ENCODE assay signal across 12 cellular contexts in genomic region chr4:1209821-1210220, GRCh38. TPM values are rescaled to one million over a fixed set of nuclear protein-coding genes. Genes with fewer than 3 reads are reported as not detected.
DNase-seq lines count a peak whose midpoint lies in the region; ATAC-seq, FAIRE-seq and TF ChIP-seq lines count a peak whose summit lies in the region.
"Had no signal": no experiment of that assay in that cellular context is flagged by ENCODE, and none has a peak within 500 bp of the region (broad histone marks: within the 10 kb centered on the region; RNA-seq: fewer than 3 reads in every experiment).

No MANE protein-coding gene starts in this region.

- H3K9me2 ChIP-seq in MM.1S (replicated peaks; ENCODE audit: insufficient read depth, low read length), result no peaks in the 10 kb centered on the region

- H3K79me2 ChIP-seq in MM.1S (ENCODE audit: low read length), result peaks cover 18% of the 10 kb centered on the region

- peaks cover 3% of the 10 kb centered on the region for H3F3A ChIP-seq in MM.1S (ENCODE audit: insufficient read depth, low read length)

- TF ChIP-seq EP300 in ovary (IDR thresholded peaks at IDR 0.05), result no peak

- H3K9me3 ChIP-seq in heart right ventricle (no peaks in the 10 kb centered on the region), ovary (no peaks in the 10 kb centered on the region), MM.1S (replicated peaks; ENCODE audit: insufficient read depth, low read length) (no peaks in the 10 kb centered on the region)

- no peak for TF ChIP-seq POLR2A in ovary (IDR thresholded peaks at IDR 0.05)

- peak overlapping the region; percentile 28 to 81 (median 69) for H3K27ac ChIP-seq in heart right ventricle
- H3K27ac ChIP-seq in ovary, result peak overlapping the region in 1 of 2 donors; percentile 26
- H3K27ac ChIP-seq in MM.1S (ENCODE audit: low read length), result no peak overlapping the region
- H3K27ac ChIP-seq: KMS-11 had no signal

- DNase-seq in AG08395 (ENCODE audit: low spot score), result peak; percentile 92
- DNase-seq in anterior cingulate cortex (lab: John Stamatoyannopoulos, UW), result peak in 40 of 58 donors; percentile 21 to 76 (median 43)
- DNase-seq in heart right ventricle, result peak; percentile 88 to 90
- DNase-seq in ovary, result peak; percentile 88 to 94 (median 90)
- no peak for DNase-seq in RCC 7860 (ENCODE audit: low spot score)
- no peak for DNase-seq in NCI-H187 treated with DMSO at 0.1 percent for 48 hours (lab: John Stamatoyannopoulos, UW)
- DNase-seq in MM.1S, result no peak
- DNase-seq: AML-193; effector memory CD8-positive, alpha-beta T cell had no signal

- H3K4me2 ChIP-seq in MM.1S (ENCODE audit: low read depth, low read length), result no peak overlapping the region
- H3K4me2 ChIP-seq: KMS-11 had no signal

- WGBS in heart right ventricle, 2 donors, result 10 to 12% methylated on average over 11 of the region's 11 CpGs
- 5 to 13% (median 13%) methylated on average over 11 of the region's 11 CpGs for WGBS in ovary, 3 donors

- peak overlapping the region in 4 of 10 donors; percentile 1 to 20 (median 12) for H3K4me3 ChIP-seq in heart right ventricle
- no peak overlapping the region for H3K4me3 ChIP-seq in ovary
- H3K4me3 ChIP-seq in MM.1S (ENCODE audit: low read length), result no peak overlapping the region

- H3K27me3 ChIP-seq in heart right ventricle, result no peaks in the 10 kb centered on the region
- H3K27me3 ChIP-seq in ovary, result no peaks in the 10 kb centered on the region
- H3K27me3 ChIP-seq in MM.1S (replicated peaks; ENCODE audit: insufficient read depth, low read length), result no peaks in the 10 kb centered on the region

- FAIRE-seq in RCC 7860 (lab: Jason Lieb, UNC), result no peak

- peak; percentile 87 to 93 (median 90) for ATAC-seq in heart right ventricle
- ATAC-seq in HG02678 (IDR thresholded peaks at IDR 0.05; ENCODE audit: unreplicated experiment), result no peak
- ATAC-seq: effector memory CD8-positive, alpha-beta T cell; naive thymus-derived CD8-positive, alpha-beta T cell had no signal

- intact Hi-C loops in heart right ventricle (cut with DNase I), result loop anchor here in 6 of 10 donors (5.0 kb wide), 3 partner anchors 37 to 43 kb away; partner anchors contain the start of genes CTBP1 (in 2 of the 6) and SPON2 (in 2 of the 6)
- intact Hi-C loops in ovary (cut with DNase I), result loop anchor here in 3 of 4 donors (5.0 kb wide), 3 partner anchors 37 to 43 kb away; partner anchors contain the start of genes SPON2 (in 2 of the 3) and CTBP1 (in 1 of the 3)

- TF ChIP-seq CTCF in heart right ventricle (IDR thresholded peaks at IDR 0.05) (no peak), ovary (IDR thresholded peaks at IDR 0.05) (no peak), MM.1S (IDR thresholded peaks at IDR 0.05; ENCODE audit: low read length) (no peak)

- H4K20me1 ChIP-seq in MM.1S (ENCODE audit: insufficient read depth, low read length), result no peaks in the 10 kb centered on the region

- H3K9ac ChIP-seq in MM.1S (ENCODE audit: low read length), result no peak overlapping the region
- H3K9ac ChIP-seq: KMS-11 had no signal

- H3K36me3 ChIP-seq in heart right ventricle (peaks cover 0 to 48% (median 27%) of the 10 kb centered on the region in 9 donors), ovary (no peaks in the 10 kb centered on the region), MM.1S (replicated peaks; ENCODE audit: insufficient read depth, low read length) (no peaks in the 10 kb centered on the region)

- H3K4me1 ChIP-seq in heart right ventricle, result peaks cover 26 to 61% (median 41%) of the 10 kb centered on the region in 9 donors
- H3K4me1 ChIP-seq in ovary (ENCODE audit: insufficient read depth), result peaks cover 38% of the 10 kb centered on the region
- peaks cover 9% of the 10 kb centered on the region for H3K4me1 ChIP-seq in MM.1S (ENCODE audit: low read length)

- H2AFZ ChIP-seq in MM.1S (ENCODE audit: low read length), result no peak overlapping the region

RNA-seq across cellular contexts. Expression of gene SPON2, which starts 37.4 kb away (rescaled TPM):
- total RNA-seq in heart right ventricle (10 to 100 TPM in 7 of 10 donors, 1 to 10 TPM in 3; 5.3 to 25.5 (median 11.6) TPM), ovary (100 to 1,000 TPM in 1 of 7 donors, 10 to 100 TPM in 6; 12.2 to 104 (median 55.3) TPM)
- polyA plus RNA-seq in heart right ventricle (10 to 100 TPM; 14.5 to 40.5 TPM), ovary (10 to 100 TPM in 1 of 2 donors, 1 to 10 TPM in 1; 8.0 to 46.2 TPM)

RNA-seq across cellular contexts. Expression of gene CTBP1, which starts 39.1 kb away (rescaled TPM):
- total RNA-seq in heart right ventricle (100 to 1,000 TPM; 115 to 132 (median 122) TPM), ovary (100 to 1,000 TPM in 6 of 7 donors, 10 to 100 TPM in 1; 89.5 to 231 (median 154) TPM)
- polyA plus RNA-seq in heart right ventricle (100 to 1,000 TPM in 1 of 2 donors, 10 to 100 TPM in 1; 98.6 to 105 TPM), ovary (100 to 1,000 TPM in 1 of 2 donors, 10 to 100 TPM in 1; 45.7 to 124 TPM)

Comparison
In these comparisons a context has a peak if more than half of its experiments do, and no peak if none do; other contexts are left out.
1. DNase-seq: peak in AG08395 (single experiment), anterior cingulate cortex (40 of 58), heart right ventricle (2 of 2) and ovary (5 of 5); none in RCC 7860 (single experiment), NCI-H187 treated with DMSO at 0.1 percent for 48 hours (single experiment) and MM.1S (single experiment).